Comparison of ENCODE assay signal across 13 cellular contexts in genomic region chr2:73933194-73933593, GRCh38. TPM values are rescaled to one million over a fixed set of nuclear protein-coding genes. Genes with fewer than 3 reads are reported as not detected.
DNase-seq lines count a peak whose midpoint lies in the region; ATAC-seq and TF ChIP-seq lines count a peak whose summit lies in the region.
"Had no signal": no experiment of that assay in that cellular context is flagged by ENCODE, and none has a peak within 500 bp of the region (broad histone marks: within the 10 kb centered on the region; RNA-seq: fewer than 3 reads in every experiment).

No MANE protein-coding gene starts in this region.

- no peak for ATAC-seq in WTC11
- ATAC-seq in GM18519 (IDR thresholded peaks at IDR 0.05; ENCODE audit: low FRiP score, unreplicated experiment) = no peak
- ATAC-seq in left colon = no peak
- ATAC-seq: CD8-positive, alpha-beta T cell; effector memory CD8-positive, alpha-beta T cell; gastrocnemius medialis had no signal

- H3K4me1 Mint-ChIP-seq in WTC11 (peaks cover 14% of the 10 kb centered on the region), mesothelial cell of epicardium (peaks cover 21% of the 10 kb centered on the region)

- no peak overlapping the region for H3K4me3 Mint-ChIP-seq in WTC11
- H3K4me3 Mint-ChIP-seq in mesothelial cell of epicardium = no peak overlapping the region
- H3K4me3 Mint-ChIP-seq: CD8-positive, alpha-beta T cell; effector memory CD8-positive, alpha-beta T cell had no signal

- peaks cover 4% of the 10 kb centered on the region; the same call in 1 of the 2 replicates for H3K36me3 Mint-ChIP-seq in WTC11
- peaks cover 4% of the 10 kb centered on the region for H3K36me3 Mint-ChIP-seq in mesothelial cell of epicardium

- H3K27ac Mint-ChIP-seq in WTC11 (peak overlapping the region; percentile 80; the same call in 1 of the 2 replicates), mesothelial cell of epicardium (peak overlapping the region; percentile 26)

- no peaks in the 10 kb centered on the region for H3K9me3 Mint-ChIP-seq in WTC11
- H3K9me3 Mint-ChIP-seq in mesothelial cell of epicardium = no peaks in the 10 kb centered on the region
- H3K9me3 Mint-ChIP-seq: CD8-positive, alpha-beta T cell; effector memory CD8-positive, alpha-beta T cell had no signal

- DNase-seq in DMS79 (lab: John Stamatoyannopoulos, UW) (peak; percentile 75), NCI-H1417 treated with DMSO at 0.1 percent for 48 hours (lab: John Stamatoyannopoulos, UW) (peak; percentile 89), WTC11 (ENCODE audit: low spot score) (no peak), mesothelial cell of epicardium (ENCODE audit: low spot score in 2 of 2, unreplicated experiment in 2 of 2) (no peak), left colon (no peak), SIG-M5 treated with dmso at 0.1 percent for 504 hours (lab: John Stamatoyannopoulos, UW; ENCODE audit: unreplicated experiment) (no peak)
- DNase-seq: brain microvascular endothelial cell; CD8-positive, alpha-beta T cell; effector memory CD8-positive, alpha-beta T cell; gastrocnemius medialis; MV-4-11 had no signal

- CTCF ChIA-PET in WTC11 (lab: Charles Lee) = interaction anchor here (1.3 kb wide), 1 partner anchor 25 kb away, joined by 5 read pairs; no protein-coding TSS in a partner anchor

- intact Hi-C loops in left colon (cut with DNase I, micrococcal nuclease) = no loop called here

- TF ChIP-seq CTCF in WTC11 (IDR thresholded peaks at IDR 0.05) (no peak), mesothelial cell of epicardium (IDR thresholded peaks at IDR 0.05; ENCODE audit: unreplicated experiment) (no peak)

- H3K27me3 Mint-ChIP-seq in WTC11 (ENCODE audit: low read depth) (no peaks in the 10 kb centered on the region), mesothelial cell of epicardium (ENCODE audit: low read depth) (no peaks in the 10 kb centered on the region)
- H3K27me3 Mint-ChIP-seq: effector memory CD8-positive, alpha-beta T cell had no signal

- POLR2A ChIA-PET in WTC11 (lab: Charles Lee) = no interaction called here

TF ChIP-seq in WTC11, 78 proteins besides CTCF, POLR2A, EP300 and RAD21:
- no peak for TF ChIP-seq ZNF263 (CRISPR knock-in tag; IDR thresholded peaks at IDR 0.05; ENCODE audit: low read depth)
- TF ChIP-seq ZNF416 (CRISPR knock-in tag; IDR thresholded peaks at IDR 0.05) = no peak

RNA-seq across cellular contexts. Expression of gene DGUOK, which starts 6.5 kb away (rescaled TPM):
- total RNA-seq in WTC11 (2021) (105 to 106 TPM (median 106 TPM) in 3 replicates), mesothelial cell of epicardium (66.0 to 69.5 TPM (median 66.8 TPM) in 3 replicates), left colon (10 to 100 TPM; 47.4 to 52.6 TPM)

RNA-seq across cellular contexts. Expression of gene ACTG2, which starts 40.4 kb away (rescaled TPM):
- total RNA-seq in WTC11 (2021) (1.4 to 2.7 TPM (median 1.8 TPM) in 3 replicates), mesothelial cell of epicardium (9.3 to 10.0 TPM (median 9.4 TPM) in 3 replicates), left colon (100 to 1,000 TPM in 1 of 2 donors, 10 to 100 TPM in 1; 14.7 to 765 TPM)
- total RNA-seq: CD8-positive, alpha-beta T cell; HT1080 had no signal

RNA-seq across cellular contexts. Expression of gene TET3, which starts 51.5 kb away (rescaled TPM):
- total RNA-seq in WTC11 (2021) = 16.4 to 19.3 TPM (median 18.2 TPM) in 3 replicates
- total RNA-seq in mesothelial cell of epicardium = 39.6 to 42.6 TPM (median 41.2 TPM) in 3 replicates
- 10 to 100 TPM; 21.0 to 29.4 TPM for total RNA-seq in left colon

Comparison
In these comparisons a context has a peak if more than half of its experiments do, and no peak if none do; other contexts are left out.
1. DNase-seq: peak in DMS79 (single experiment) and NCI-H1417 treated with DMSO at 0.1 percent for 48 hours (single experiment); none in WTC11 (single experiment), mesothelial cell of epicardium (0 of 2), left colon (0 of 2) and SIG-M5 treated with dmso at 0.1 percent for 504 hours (single experiment).